Comparison of ENCODE assay signal across 15 cellular contexts in the genomic region with DNA sequence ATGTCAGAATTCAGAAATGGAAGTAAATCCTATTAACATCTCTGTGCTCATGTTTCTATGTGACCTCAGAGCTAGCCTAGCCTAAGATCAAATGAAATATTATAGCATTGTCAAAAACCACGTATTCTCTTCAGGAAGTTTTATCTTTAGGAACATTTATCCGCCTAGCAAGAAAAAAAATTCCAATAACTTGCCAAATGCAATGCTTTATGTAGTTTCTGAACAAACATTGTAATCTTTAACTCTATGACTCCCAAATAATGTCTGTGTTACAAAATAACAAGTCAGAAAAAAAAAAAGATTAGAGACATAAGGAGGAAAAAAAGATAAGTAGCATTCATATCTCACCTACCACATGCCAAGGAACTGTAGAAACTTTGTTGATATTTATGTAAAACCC. TPM values are rescaled to one million over a fixed set of nuclear protein-coding genes. Genes with fewer than 3 reads are reported as not detected.
DNase-seq lines count a peak whose midpoint lies in the region; ATAC-seq and TF ChIP-seq lines count a peak whose summit lies in the region.
"Had no signal": no experiment of that assay in that cellular context is flagged by ENCODE, and none has a peak within 500 bp of the region (broad histone marks: within the 10 kb centered on the region; RNA-seq: fewer than 3 reads in every experiment).

No MANE protein-coding gene starts in this region.

- H3K4me3 ChIP-seq in fibroblast of pulmonary artery (replicated peaks; ENCODE audit: low read depth, low read length) = no peak overlapping the region
- H3K4me3 ChIP-seq: GM12878, HAP-1, K562 had no signal

- ATAC-seq in omental fat pad (ENCODE audit: low FRiP score) = peak; percentile 39
- ATAC-seq in GM21825 (IDR thresholded peaks at IDR 0.05; ENCODE audit: unreplicated experiment) = no peak
- ATAC-seq: GM12878, K562 had no signal

- H3K27ac ChIP-seq in VCaP = peak overlapping the region; percentile 18; the same call in 1 of the 2 replicates
- H3K27ac ChIP-seq: HL-60 had no signal

- DNase-seq in fibroblast of pulmonary artery (ENCODE audit: low read depth) = peak; percentile 42
- DNase-seq in omental fat pad (ENCODE audit: low spot score) = no peak
- DNase-seq in hippocampal formation (lab: John Stamatoyannopoulos, UW) = no peak
- no peak for DNase-seq in KG1 (lab: John Stamatoyannopoulos, UW)
- DNase-seq in head of caudate nucleus = no peak
- DNase-seq: Calu3; CD4-positive, alpha-beta T cell; DMS 273 treated with DMSO at 0.1 percent for 48 hours; GOT3 had no signal

- TF ChIP-seq CTCF in VCaP (conservative IDR thresholded peaks at IDR 0.05) = no peak
- no peak for TF ChIP-seq CTCF in fibroblast of pulmonary artery (IDR thresholded peaks at IDR 0.05; ENCODE audit: low read length, missing control alignments)
- no peak for TF ChIP-seq CTCF in omental fat pad (IDR thresholded peaks at IDR 0.05)

- intact Hi-C loops in head of caudate nucleus (cut with DNase I) = no loop called here

RNA-seq across cellular contexts. Expression of a gene that starts 18.4 kb away (rescaled TPM):
- total RNA-seq in omental fat pad = 100 to 1,000 TPM; 106 to 170 (median 132) TPM
